ENCODE assay signal across 23 cellular contexts in the genomic region with DNA sequence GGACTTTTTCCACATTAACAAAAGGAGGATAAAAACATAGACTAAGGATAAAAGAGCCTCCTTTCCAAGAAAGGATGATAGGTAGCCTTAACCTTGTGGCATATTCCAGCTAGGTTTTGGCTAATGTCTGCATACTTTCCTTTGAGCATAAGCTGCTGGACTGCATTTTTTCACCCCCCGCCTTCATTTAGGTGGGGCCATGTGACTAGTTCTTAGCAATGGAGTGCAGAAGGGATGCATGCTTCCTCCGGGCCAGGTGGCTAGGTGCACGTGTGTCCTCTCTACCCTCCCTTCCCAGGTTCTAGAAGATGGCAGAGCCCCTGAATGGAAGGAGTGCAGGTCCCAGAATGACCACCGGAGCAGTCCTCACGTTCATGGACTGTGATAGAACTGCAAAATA.
"Had no signal": no experiment of that assay in that cellular context is flagged by ENCODE, and none has a peak within 500 bp of the region (broad histone marks: within the 10 kb centered on the region; RNA-seq: fewer than 3 reads in every experiment).

No MANE protein-coding gene starts in this region.

- H3K9me3 Mint-ChIP-seq: activated T-cell treated with anti-CD3 and anti-CD28 coated beads, Interleukin-2, amount 50 U/mL, for 24 hours; activated T-helper 17 cell treated with anti-CD3 and anti-CD28 coated beads, Interleukin-2, amount 50 U/mL, for 72 hours; nephron; stimulated activated naive B cell treated with anti-CD40 and anti-IgM and Interleukin-4, amounts not matched to agents 10 μg/mL and 1 μg/mL and 100 μg/mL, for 72 hours had no signal

- ATAC-seq: activated T-helper 17 cell treated with anti-CD3 and anti-CD28 coated beads, Interleukin-2, amount 50 U/mL, for 72 hours; esophagus mucosa; gastrocnemius medialis; left colon; stimulated activated naive B cell treated with anti-CD40 and anti-IgM and Interleukin-4, amounts not matched to agents 10 μg/mL and 1 μg/mL and 100 μg/mL, for 72 hours had no signal

- H3K27ac ChIP-seq: adrenal gland, upper lobe of left lung had no signal

- H3K27ac Mint-ChIP-seq: activated naive CD8-positive, alpha-beta T cell; activated T-cell treated with anti-CD3 and anti-CD28 coated beads, Interleukin-2, amount 50 U/mL, for 24 hours; activated T-helper 17 cell treated with anti-CD3 and anti-CD28 coated beads, Interleukin-2, amount 50 U/mL, for 72 hours; nephron; stimulated activated naive B cell treated with anti-CD40 and anti-IgM and Interleukin-4, amounts not matched to agents 10 μg/mL and 1 μg/mL and 100 μg/mL, for 72 hours had no signal

- H3K9me3 ChIP-seq: adrenal gland, ascending aorta, gastrocnemius medialis, upper lobe of left lung had no signal

- H3K27me3 Mint-ChIP-seq: activated naive CD8-positive, alpha-beta T cell; activated T-cell treated with anti-CD3 and anti-CD28 coated beads, Interleukin-2, amount 50 U/mL, for 24 hours had no signal

- H3K36me3 Mint-ChIP-seq: activated naive CD8-positive, alpha-beta T cell; stimulated activated naive B cell treated with anti-CD40 and anti-IgM and Interleukin-4, amounts not matched to agents 10 μg/mL and 1 μg/mL and 100 μg/mL, for 72 hours had no signal

- H3K36me3 ChIP-seq: adrenal gland, ascending aorta, gastrocnemius medialis, upper lobe of left lung had no signal

- H3K4me1 ChIP-seq: adrenal gland, gastrocnemius medialis had no signal

- FAIRE-seq: TTC549 had no signal

- H3K4me2 ChIP-seq: smooth muscle cell had no signal

- H3K4me3 ChIP-seq: adrenal gland, ascending aorta, gastrocnemius medialis, smooth muscle cell, upper lobe of left lung had no signal

- H3K4me1 Mint-ChIP-seq: stimulated activated naive B cell treated with anti-CD40 and anti-IgM and Interleukin-4, amounts not matched to agents 10 μg/mL and 1 μg/mL and 100 μg/mL, for 72 hours had no signal

- DNase-seq: activated CD4-positive, alpha-beta T cell treated with anti-CD3 and anti-CD28 coated beads, Interleukin-2, amount 50 U/mL, for 4 hours; activated CD8-positive, alpha-beta memory T cell treated with anti-CD3 and anti-CD28 coated beads for 24 hours; activated CD8-positive, alpha-beta memory T cell treated with anti-CD3 and anti-CD28 coated beads, Interleukin-2, amount 50 U/mL, for 4 hours; activated T-cell treated with anti-CD3 and anti-CD28 coated beads, Interleukin-2, amount 50 U/mL, for 24 hours; adrenal gland; effector CD4-positive, alpha-beta T cell; gastrocnemius medialis; head of caudate nucleus; hypothalamus; left colon; mesenchymal stem cell; posterior cingulate gyrus; stimulated activated CD4-positive, alpha-beta T cell treated with anti-CD3 and anti-CD28 coated beads, Interleukin-15, amount 100 ng/mL, for 24 hours; stimulated activated naive B cell treated with anti-CD40 and anti-IgM and Interleukin-4, amounts not matched to agents 10 μg/mL and 1 μg/mL and 100 μg/mL, for 72 hours; T-helper 1 cell; upper lobe of left lung had no signal

- H3K4me3 Mint-ChIP-seq: activated naive CD8-positive, alpha-beta T cell; activated T-cell treated with anti-CD3 and anti-CD28 coated beads, Interleukin-2, amount 50 U/mL, for 24 hours; activated T-helper 17 cell treated with anti-CD3 and anti-CD28 coated beads, Interleukin-2, amount 50 U/mL, for 72 hours; nephron; stimulated activated naive B cell treated with anti-CD40 and anti-IgM and Interleukin-4, amounts not matched to agents 10 μg/mL and 1 μg/mL and 100 μg/mL, for 72 hours had no signal

- H3K27me3 ChIP-seq: adrenal gland, ascending aorta, gastrocnemius medialis, upper lobe of left lung had no signal
